ENCODE assay signal across 28 cellular contexts in genomic region chr1:112520166-112520565, GRCh38. TPM values are rescaled to one million over a fixed set of nuclear protein-coding genes. Genes with fewer than 3 reads are reported as not detected.
"Had no signal": no experiment of that assay in that cellular context is flagged by ENCODE, and none has a peak within 500 bp of the region (broad histone marks: within the 10 kb centered on the region; RNA-seq: fewer than 3 reads in every experiment).

No MANE protein-coding gene starts in this region.

- H3K4me3 ChIP-seq: breast epithelium, colonic mucosa, dorsolateral prefrontal cortex, esophagus muscularis mucosa, hepatocyte, pancreas, psoas muscle, right atrium auricular region, tibial artery had no signal

- H3K4me2 ChIP-seq: hepatocyte had no signal

- ATAC-seq: activated CD8-positive, alpha-beta memory T cell treated with anti-CD3 and anti-CD28 coated beads, Interleukin-2, amount 10 ng/mL, durations not matched to agents 7 days and 5 days; left ventricle myocardium superior; natural killer cell treated with Interleukin-12 subunit alpha and Interleukin-12 subunit beta and Interleukin-15 and Interleukin-18, amount 100 ng/mL, for 72 hours; pancreas; psoas muscle had no signal

- H3K36me3 ChIP-seq: breast epithelium, colonic mucosa had no signal

- H3K27me3 Mint-ChIP-seq: activated CD4-positive, alpha-beta memory T cell treated with anti-CD3 and anti-CD28 coated beads, Interleukin-2, amount 10 ng/mL, durations not matched to agents 7 days and 5 days; activated CD4-positive, alpha-beta T cell treated with anti-CD3 and anti-CD28 coated beads, Interleukin-2, amount 10 ng/mL, durations not matched to agents 24 days and 14 days; activated CD8-positive, alpha-beta memory T cell treated with anti-CD3 and anti-CD28 coated beads, Interleukin-2, amount 10 ng/mL, durations not matched to agents 7 days and 5 days; activated naive CD8-positive, alpha-beta T cell treated with anti-CD3 and anti-CD28 coated beads for 36 hours; stimulated activated naive CD8-positive, alpha-beta T cell treated with anti-CD3 and anti-CD28 coated beads, Interleukin-15, Interleukin-2, amounts not matched to agents 100 ng/mL and 50 ng/mL, for 24 hours had no signal

- H3K4me1 ChIP-seq: breast epithelium, colonic mucosa, pancreas, psoas muscle, tibial artery had no signal

- H2AFZ ChIP-seq: hepatocyte had no signal

- H3K9me3 ChIP-seq: breast epithelium, colonic mucosa, esophagus muscularis mucosa, neutrophil, pancreas, psoas muscle, right atrium auricular region, tibial artery had no signal

- H3K4me3 Mint-ChIP-seq: activated CD4-positive, alpha-beta memory T cell treated with anti-CD3 and anti-CD28 coated beads, Interleukin-2, amount 10 ng/mL, durations not matched to agents 7 days and 5 days; activated CD4-positive, alpha-beta T cell treated with anti-CD3 and anti-CD28 coated beads, Interleukin-2, amount 10 ng/mL, durations not matched to agents 24 days and 14 days; activated CD8-positive, alpha-beta memory T cell treated with anti-CD3 and anti-CD28 coated beads, Interleukin-2, amount 10 ng/mL, durations not matched to agents 7 days and 5 days; activated naive CD8-positive, alpha-beta T cell treated with anti-CD3 and anti-CD28 coated beads for 36 hours; activated T-helper 1 cell treated with anti-CD3 and anti-CD28 coated beads, Interleukin-12 subunit alpha, Interleukin-12 subunit beta, Interleukin-2, Interleukin-4 antibody, amounts not matched to agents 30 ng/mL and 10 ng/mL and 1 ng/mL, durations not matched to agents 14 hours and 24 hours and 36 hours; immature natural killer cell; natural killer cell treated with Interleukin-12 subunit alpha and Interleukin-12 subunit beta and Interleukin-15 and Interleukin-18, amount 100 ng/mL, for 72 hours; stimulated activated naive CD8-positive, alpha-beta T cell treated with anti-CD3 and anti-CD28 coated beads, Interleukin-15, Interleukin-2, amounts not matched to agents 100 ng/mL and 50 ng/mL, for 24 hours had no signal

- H3K4me1 Mint-ChIP-seq: activated CD4-positive, alpha-beta memory T cell treated with anti-CD3 and anti-CD28 coated beads, Interleukin-2, amount 10 ng/mL, durations not matched to agents 7 days and 5 days; activated CD4-positive, alpha-beta T cell treated with anti-CD3 and anti-CD28 coated beads, Interleukin-2, amount 10 ng/mL, durations not matched to agents 24 days and 14 days; activated CD8-positive, alpha-beta memory T cell treated with anti-CD3 and anti-CD28 coated beads, Interleukin-2, amount 10 ng/mL, durations not matched to agents 7 days and 5 days; activated naive CD8-positive, alpha-beta T cell treated with anti-CD3 and anti-CD28 coated beads for 36 hours; immature natural killer cell had no signal

- DNase-seq: activated CD4-positive, alpha-beta memory T cell treated with anti-CD3 and anti-CD28 coated beads, Interleukin-2, amount 10 ng/mL, durations not matched to agents 7 days and 5 days; activated CD4-positive, alpha-beta T cell treated with anti-CD3 and anti-CD28 coated beads, Interleukin-2, amount 10 ng/mL, durations not matched to agents 24 days and 14 days; activated CD4-positive, CD25-positive, alpha-beta regulatory T cell; activated CD8-positive, alpha-beta memory T cell treated with anti-CD3 and anti-CD28 coated beads, Interleukin-2, amount 10 ng/mL, durations not matched to agents 7 days and 5 days; activated gamma-delta T cell treated with Interleukin-2 at 50 U/mL for 16 hours; activated naive CD8-positive, alpha-beta T cell treated with anti-CD3 and anti-CD28 coated beads for 36 hours; activated T-cell treated with anti-CD3 and anti-CD28 coated beads for 4 hours; colonic mucosa; dorsolateral prefrontal cortex; glutamatergic neuron; immature natural killer cell; left ventricle myocardium superior; mammary epithelial cell; pancreas; psoas muscle; stimulated activated CD4-positive, alpha-beta T cell treated with anti-CD3 and anti-CD28 coated beads, Interleukin-12 subunit alpha, Interleukin-12 subunit beta, amount 100 ng/mL, for 4 hours; stimulated activated CD4-positive, alpha-beta T cell treated with anti-CD3 and anti-CD28 coated beads, Interleukin-4, amount 100 ng/mL, for 4 hours; substantia nigra; T-helper 9 cell; tibial artery had no signal

- H3K9me3 Mint-ChIP-seq: activated CD4-positive, alpha-beta memory T cell treated with anti-CD3 and anti-CD28 coated beads, Interleukin-2, amount 10 ng/mL, durations not matched to agents 7 days and 5 days; activated CD4-positive, alpha-beta T cell treated with anti-CD3 and anti-CD28 coated beads, Interleukin-2, amount 10 ng/mL, durations not matched to agents 24 days and 14 days; activated naive CD8-positive, alpha-beta T cell treated with anti-CD3 and anti-CD28 coated beads for 36 hours; activated T-helper 1 cell treated with anti-CD3 and anti-CD28 coated beads, Interleukin-12 subunit alpha, Interleukin-12 subunit beta, Interleukin-2, Interleukin-4 antibody, amounts not matched to agents 30 ng/mL and 10 ng/mL and 1 ng/mL, durations not matched to agents 14 hours and 24 hours and 36 hours; immature natural killer cell; natural killer cell treated with Interleukin-12 subunit alpha and Interleukin-12 subunit beta and Interleukin-15 and Interleukin-18, amount 100 ng/mL, for 72 hours; stimulated activated naive CD8-positive, alpha-beta T cell treated with anti-CD3 and anti-CD28 coated beads, Interleukin-15, Interleukin-2, amounts not matched to agents 100 ng/mL and 50 ng/mL, for 24 hours had no signal

- H3K27me3 ChIP-seq: breast epithelium, colonic mucosa, dorsolateral prefrontal cortex, esophagus muscularis mucosa, hepatocyte, neutrophil, pancreas, right atrium auricular region, tibial artery had no signal

- H3K36me3 Mint-ChIP-seq: activated CD8-positive, alpha-beta memory T cell treated with anti-CD3 and anti-CD28 coated beads, Interleukin-2, amount 10 ng/mL, durations not matched to agents 7 days and 5 days; natural killer cell treated with Interleukin-12 subunit alpha and Interleukin-12 subunit beta and Interleukin-15 and Interleukin-18, amount 100 ng/mL, for 72 hours had no signal

- H3K27ac Mint-ChIP-seq: activated CD4-positive, alpha-beta memory T cell treated with anti-CD3 and anti-CD28 coated beads, Interleukin-2, amount 10 ng/mL, durations not matched to agents 7 days and 5 days; activated CD4-positive, alpha-beta T cell treated with anti-CD3 and anti-CD28 coated beads, Interleukin-2, amount 10 ng/mL, durations not matched to agents 24 days and 14 days; activated CD8-positive, alpha-beta memory T cell treated with anti-CD3 and anti-CD28 coated beads, Interleukin-2, amount 10 ng/mL, durations not matched to agents 7 days and 5 days; activated naive CD8-positive, alpha-beta T cell treated with anti-CD3 and anti-CD28 coated beads for 36 hours; activated T-helper 1 cell treated with anti-CD3 and anti-CD28 coated beads, Interleukin-12 subunit alpha, Interleukin-12 subunit beta, Interleukin-2, Interleukin-4 antibody, amounts not matched to agents 30 ng/mL and 10 ng/mL and 1 ng/mL, durations not matched to agents 14 hours and 24 hours and 36 hours; immature natural killer cell; natural killer cell treated with Interleukin-12 subunit alpha and Interleukin-12 subunit beta and Interleukin-15 and Interleukin-18, amount 100 ng/mL, for 72 hours; stimulated activated naive CD8-positive, alpha-beta T cell treated with anti-CD3 and anti-CD28 coated beads, Interleukin-15, Interleukin-2, amounts not matched to agents 100 ng/mL and 50 ng/mL, for 24 hours had no signal

- H3K27ac ChIP-seq: breast epithelium, colonic mucosa, dorsolateral prefrontal cortex, esophagus muscularis mucosa, hepatocyte, neutrophil, pancreas, psoas muscle, right atrium auricular region, tibial artery had no signal

RNA-seq across cellular contexts. Expression of gene WNT2B, which starts 11.4 kb away (rescaled TPM):
- total RNA-seq: activated CD4-positive, alpha-beta T cell treated with anti-CD3 and anti-CD28 coated beads, Interleukin-2, amount 10 ng/mL, durations not matched to agents 24 days and 14 days; activated naive CD8-positive, alpha-beta T cell treated with anti-CD3 and anti-CD28 coated beads for 36 hours had no signal
